ENCODE assay signal across 17 cellular contexts in the genomic region with DNA sequence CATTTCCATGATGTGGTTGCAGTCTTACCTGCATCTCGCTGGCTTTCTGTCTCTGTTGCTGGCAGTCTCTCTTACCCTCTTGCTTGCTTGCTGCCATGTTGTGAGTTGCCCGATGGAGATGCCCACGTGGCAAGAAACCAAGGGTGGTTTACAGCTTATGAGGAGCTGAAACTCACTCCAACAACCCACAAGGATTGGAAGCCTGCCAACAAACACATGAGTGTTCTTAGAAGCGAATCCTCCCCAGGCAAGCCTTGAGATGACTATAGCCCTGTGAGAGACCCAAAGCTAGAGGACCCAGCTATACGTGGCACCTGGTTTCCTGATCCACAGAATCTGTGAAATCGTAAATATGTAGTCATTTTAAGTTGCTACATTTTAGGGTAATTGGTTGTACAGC.
A peak's percentile ranks its signal among the peaks of the same experiment; 100 is the strongest.
DNase-seq lines count a peak whose midpoint lies in the region; TF ChIP-seq lines count a peak whose summit lies in the region.
"Had no signal": no experiment of that assay in that cellular context is flagged by ENCODE, and none has a peak within 500 bp of the region (broad histone marks: within the 10 kb centered on the region; RNA-seq: fewer than 3 reads in every experiment).

No MANE protein-coding gene starts in this region.

- no peak overlapping the region for H3K4me3 ChIP-seq in mammary epithelial cell (replicated peaks in 1 of 3; ENCODE audit: insufficient read depth in 1 of 3, low read depth in 2 of 3, low read length in 3 of 3)
- no peak overlapping the region for H3K4me3 ChIP-seq in kidney epithelial cell (ENCODE audit: low read depth, low read length)
- H3K4me3 ChIP-seq: MG63, SK-N-MC had no signal

- H3K4me2 ChIP-seq in mammary epithelial cell (ENCODE audit: insufficient read depth, low read depth, low read length) = no peak overlapping the region

- in situ Hi-C loops in mammary epithelial cell (cut with MboI; ENCODE audit: low sequenced_read_pairs in 2 of 2) = no loop called here

- H3K36me3 ChIP-seq in mammary epithelial cell (ENCODE audit: insufficient read depth, low read length) (no peaks in the 10 kb centered on the region), kidney epithelial cell (ENCODE audit: control insufficient read depth, insufficient read depth, low read length) (no peaks in the 10 kb centered on the region)
- H3K36me3 ChIP-seq: MG63 had no signal

- H3K27ac ChIP-seq in mammary epithelial cell (ENCODE audit: insufficient read depth, low read depth, low read length) = no peak overlapping the region
- H3K27ac ChIP-seq: SK-N-MC had no signal

- H4K20me1 ChIP-seq in mammary epithelial cell (ENCODE audit: insufficient read depth, low read length) = no peaks in the 10 kb centered on the region

- dilution Hi-C loops in mammary epithelial cell (cut with HindIII; ENCODE audit: low sequenced_read_pairs) = no loop called here

- BruUV-seq in mammary epithelial cell (replicated peaks; lab: Mats Ljungman, UMichigan) = no TSS peak

- H3K27me3 ChIP-seq in mammary epithelial cell (ENCODE audit: insufficient read depth, low read length) = no peaks in the 10 kb centered on the region
- H3K27me3 ChIP-seq in kidney epithelial cell (ENCODE audit: control insufficient read depth, insufficient read depth, low read length) = no peaks in the 10 kb centered on the region
- H3K27me3 ChIP-seq: MG63 had no signal

- DNase-seq in DMS79 (lab: John Stamatoyannopoulos, UW) = peak; percentile 33
- peak; percentile 78 for DNase-seq in LHCN-M2 (ENCODE audit: low read depth)
- DNase-seq in mammary epithelial cell = peak; percentile 80
- DNase-seq in kidney epithelial cell (ENCODE audit: low read depth) = peak; percentile 70
- DNase-seq in stimulated activated CD8-positive, alpha-beta memory T cell treated with anti-CD3 and anti-CD28 coated beads, Interleukin-4, amount 100 ng/mL, for 48 hours = no peak
- DNase-seq in SIG-M5 (lab: John Stamatoyannopoulos, UW) = no peak
- DNase-seq in NCI-H1436 treated with DMSO at 0.1 percent for 48 hours (lab: John Stamatoyannopoulos, UW) = no peak
- DNase-seq in NCI-H774 (lab: John Stamatoyannopoulos, UW) = no peak
- DNase-seq: activated CD4-positive, alpha-beta T cell treated with anti-CD3 and anti-CD28 coated beads, Interleukin-2, amount 10 ng/mL, durations not matched to agents 24 days and 14 days; activated CD8-positive, alpha-beta memory T cell treated with anti-CD3 and anti-CD28 coated beads, Interleukin-2, amount 50 U/mL, for 48 hours; activated gamma-delta T cell; aorta; left colon; MG63; NCI-H510A treated with DMSO at 0.1 percent for 48 hours; PC-3 had no signal

- 31% methylated on average over 4 of the region's 6 CpGs for WGBS in mammary epithelial cell (ENCODE audit: low coverage, missing lambda C conversion rate)

- H3K9ac ChIP-seq in mammary epithelial cell (ENCODE audit: insufficient read depth, low read length) = no peak overlapping the region

- no peaks in the 10 kb centered on the region for H3K79me2 ChIP-seq in mammary epithelial cell (ENCODE audit: insufficient read depth, low read length)

- H2AFZ ChIP-seq in mammary epithelial cell (ENCODE audit: low read depth, low read length) = no peak overlapping the region

- no peak for TF ChIP-seq CTCF in mammary epithelial cell (conservative IDR thresholded peaks at IDR 0.05 in 1 of 2, IDR thresholded peaks at IDR 0.05 in 1 of 2; ENCODE audit: extremely low read depth in 1 of 2, insufficient read depth in 1 of 2, low read depth in 1 of 2, low read length in 2 of 2)
- no peak for TF ChIP-seq CTCF in kidney epithelial cell (IDR thresholded peaks at IDR 0.05; ENCODE audit: insufficient read depth, low read length, poor library complexity, severe bottlenecking)

- peaks cover 6% of the 10 kb centered on the region for H3K4me1 ChIP-seq in mammary epithelial cell (ENCODE audit: insufficient read depth, low read length)

- CTCF ChIA-PET in mammary epithelial cell (lab: Charles Lee; ENCODE audit: low non-redundant PET) = no interaction called here

- intact Hi-C loops in mammary epithelial cell (cut with micrococcal nuclease) = no loop called here

- no peaks in the 10 kb centered on the region for H3K9me3 ChIP-seq in mammary epithelial cell (replicated peaks; ENCODE audit: insufficient read depth, low read length)
- H3K9me3 ChIP-seq: MG63 had no signal

Comparison
In these comparisons a context has a peak if more than half of its experiments do, and no peak if none do; other contexts are left out.
1. DNase-seq: peak in DMS79 (single experiment), LHCN-M2 (single experiment), mammary epithelial cell (single experiment) and kidney epithelial cell (single experiment); none in stimulated activated CD8-positive, alpha-beta memory T cell treated with anti-CD3 and anti-CD28 coated beads, Interleukin-4, amount 100 ng/mL, for 48 hours (single experiment), SIG-M5 (single experiment), NCI-H1436 treated with DMSO at 0.1 percent for 48 hours (single experiment) and NCI-H774 (single experiment).